1 cellular context compared by ENCODE assay signal in genomic region chr9:70607926-70608325, GRCh38.
TF ChIP-seq lines count a peak whose summit lies in the region.

No MANE protein-coding gene starts in this region.

TF ChIP-seq in GM12878, 131 proteins besides CTCF, POLR2A, EP300 and RAD21 (continued from another document):
- TF ChIP-seq USF2 (IDR thresholded peaks at IDR 0.05; ENCODE audit: borderline replicate concordance, low read depth, low read length) (peak; percentile 22; the same call in 1 of the 2 replicates), RAD51 (IDR thresholded peaks at IDR 0.05) (peak; percentile 66), IRF4 (IDR thresholded peaks at IDR 0.05; ENCODE audit: low read depth, low read length) (no peak), PAX8 (IDR thresholded peaks at IDR 0.05) (no peak), SREBF1 (IDR thresholded peaks at IDR 0.05; ENCODE audit: low read length) (0 out of 2 replicates have a peak, but pooled peaks have one; percentile 13), BCL11A (IDR thresholded peaks at IDR 0.05; ENCODE audit: low read depth, low read length) (no peak), SPI1 (IDR thresholded peaks at IDR 0.05; ENCODE audit: borderline replicate concordance, insufficient read depth, low read depth, low read length) (peak; percentile 93), SMAD1 (IDR thresholded peaks at IDR 0.05; ENCODE audit: low read depth, partially characterized antibody) (no peak)
